In the genomic region with DNA sequence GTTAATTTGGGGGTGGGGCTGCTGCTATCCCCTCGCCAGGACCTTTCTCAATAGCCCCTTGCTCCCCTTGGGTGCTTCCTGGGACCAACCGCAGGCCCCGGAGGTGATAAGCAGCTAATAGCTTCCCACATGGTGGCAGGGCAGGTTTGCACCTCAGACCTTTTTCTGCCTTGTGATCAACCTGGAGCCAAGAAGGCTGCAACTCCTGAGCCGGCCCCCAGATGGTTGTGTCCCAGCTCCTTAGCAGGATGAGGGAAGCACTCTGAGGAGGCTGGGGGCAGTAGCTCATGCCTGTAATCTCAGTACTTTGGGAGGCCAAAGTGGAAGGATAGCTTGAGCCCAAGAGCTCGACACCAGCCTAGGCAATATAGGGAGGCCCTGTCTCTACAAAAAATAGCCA, we compare ENCODE assay signal across 20 cellular contexts.
"Had no signal": no experiment of that assay in that cellular context is flagged by ENCODE, and none has a peak within 500 bp of the region (broad histone marks: within the 10 kb centered on the region; RNA-seq: fewer than 3 reads in every experiment).

No MANE protein-coding gene starts in this region.

- H3K4me2 ChIP-seq: neural progenitor cell had no signal

- H3K9me3 ChIP-seq: breast epithelium, gastrocnemius medialis, heart left ventricle, transverse colon had no signal

- ATAC-seq: activated CD4-positive, CD25-positive, alpha-beta regulatory T cell treated with anti-CD3 and anti-CD28 coated beads, Interleukin-2, amount 50 U/mL, for 24 hours; activated naive CD8-positive, alpha-beta T cell treated with anti-CD3 and anti-CD28 coated beads, Interleukin-2, amount 50 U/mL, for 24 hours; activated T-helper 17 cell treated with anti-CD3 and anti-CD28 coated beads, Interleukin-2, amount 50 U/mL, for 72 hours; effector memory CD8-positive, alpha-beta T cell; gastrocnemius medialis; heart left ventricle; left lobe of liver had no signal

- H3K36me3 ChIP-seq: breast epithelium, gastrocnemius medialis, heart left ventricle, neural progenitor cell, transverse colon had no signal

- DNase-seq: activated naive CD4-positive, alpha-beta T cell treated with anti-CD3 and anti-CD28 coated beads for 36 hours; activated naive CD8-positive, alpha-beta T cell treated with anti-CD3 and anti-CD28 coated beads, Interleukin-2, amount 50 U/mL, for 24 hours; activated T-cell treated with anti-CD3 and anti-CD28 coated beads for 4 hours; aorta; dermis blood vessel endothelial cell; effector memory CD8-positive, alpha-beta T cell; gastrocnemius medialis; heart left ventricle; islet precursor cell; stimulated activated CD4-positive, alpha-beta T cell treated with anti-CD3 and anti-CD28 coated beads, Interleukin-15, amount 100 ng/mL, for 24 hours; stimulated activated CD4-positive, alpha-beta T cell treated with anti-CD3 and anti-CD28 coated beads, Interleukin-4, amount 100 ng/mL, for 1 hour; stimulated activated naive CD4-positive, alpha-beta T cell treated with Interleukin-2 at 50 U/mL for 16 hours; substantia nigra; transverse colon had no signal

- H3K9ac ChIP-seq: neural progenitor cell had no signal

- H3K4me3 Mint-ChIP-seq: activated naive CD4-positive, alpha-beta T cell treated with anti-CD3 and anti-CD28 coated beads for 36 hours; activated naive CD8-positive, alpha-beta T cell treated with anti-CD3 and anti-CD28 coated beads, Interleukin-2, amount 50 U/mL, for 24 hours; activated T-helper 17 cell treated with anti-CD3 and anti-CD28 coated beads, Interleukin-2, amount 50 U/mL, for 72 hours; effector memory CD8-positive, alpha-beta T cell; neural progenitor cell had no signal

- H3K27me3 ChIP-seq: breast epithelium, gastrocnemius medialis, neural progenitor cell, transverse colon had no signal

- H3K27ac Mint-ChIP-seq: activated naive CD4-positive, alpha-beta T cell treated with anti-CD3 and anti-CD28 coated beads for 36 hours; activated naive CD8-positive, alpha-beta T cell treated with anti-CD3 and anti-CD28 coated beads, Interleukin-2, amount 50 U/mL, for 24 hours; activated T-helper 17 cell treated with anti-CD3 and anti-CD28 coated beads, Interleukin-2, amount 50 U/mL, for 72 hours; effector memory CD8-positive, alpha-beta T cell had no signal

- H3K9me3 Mint-ChIP-seq: activated naive CD4-positive, alpha-beta T cell treated with anti-CD3 and anti-CD28 coated beads for 36 hours; activated naive CD8-positive, alpha-beta T cell treated with anti-CD3 and anti-CD28 coated beads, Interleukin-2, amount 50 U/mL, for 24 hours; activated T-helper 17 cell treated with anti-CD3 and anti-CD28 coated beads, Interleukin-2, amount 50 U/mL, for 72 hours; effector memory CD8-positive, alpha-beta T cell; neural progenitor cell had no signal

- H3K4me3 ChIP-seq: breast epithelium, gastrocnemius medialis, heart left ventricle, neural progenitor cell, transverse colon had no signal

- H3K4me1 Mint-ChIP-seq: activated naive CD8-positive, alpha-beta T cell treated with anti-CD3 and anti-CD28 coated beads, Interleukin-2, amount 50 U/mL, for 24 hours; activated T-helper 17 cell treated with anti-CD3 and anti-CD28 coated beads, Interleukin-2, amount 50 U/mL, for 72 hours had no signal

- H3K4me1 ChIP-seq: breast epithelium, gastrocnemius medialis, heart left ventricle, neural progenitor cell, transverse colon had no signal

- H3K27ac ChIP-seq: epithelial cell of prostate, gastrocnemius medialis, heart left ventricle, neural progenitor cell, transverse colon had no signal
